Comparison of ENCODE assay signal across 9 cellular contexts in the genomic region with DNA sequence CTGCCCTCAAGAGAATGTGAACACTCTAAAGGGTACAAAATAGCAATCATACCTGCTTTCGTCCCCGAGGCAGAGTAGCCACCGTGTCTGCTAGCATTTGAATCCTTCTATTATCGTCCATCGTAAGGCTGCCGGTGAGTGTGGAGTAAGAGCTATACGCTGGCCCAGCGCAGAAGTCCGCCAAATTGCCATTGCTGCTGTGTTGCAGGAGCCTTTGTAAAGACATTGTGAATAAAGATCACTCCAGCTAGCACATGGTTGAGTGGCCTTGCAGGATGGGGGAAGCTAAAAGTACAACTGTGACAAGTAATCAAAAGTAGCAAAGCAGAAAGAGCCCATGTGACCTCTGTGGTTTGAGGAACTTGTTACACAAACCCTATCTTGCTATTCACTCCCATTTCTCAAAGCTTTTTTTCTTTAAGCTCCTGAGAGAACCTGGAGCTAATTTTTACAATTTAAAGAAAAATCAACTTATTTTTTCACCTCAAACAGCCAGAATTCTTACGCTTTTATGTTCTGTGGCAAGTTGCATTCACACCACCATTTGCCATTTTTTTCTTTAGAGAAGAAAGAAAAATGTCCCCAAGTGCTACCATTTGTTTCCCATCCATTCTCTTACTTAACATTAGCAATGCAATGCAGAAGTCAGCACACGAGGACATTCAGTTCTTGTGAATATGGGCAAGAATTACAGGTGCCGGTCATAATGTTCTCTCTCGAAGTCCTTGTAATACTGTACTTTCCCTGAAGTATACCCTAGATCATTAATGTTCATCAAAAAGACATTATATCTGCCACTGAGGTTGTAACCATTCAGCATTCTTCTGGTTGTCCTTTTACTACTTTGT. TPM values are rescaled to one million over a fixed set of nuclear protein-coding genes. Genes with fewer than 3 reads are reported as not detected.
DNase-seq lines count a peak whose midpoint lies in the region; ATAC-seq and TF ChIP-seq lines count a peak whose summit lies in the region.
"Had no signal": no experiment of that assay in that cellular context is flagged by ENCODE, and none has a peak within 500 bp of the region (broad histone marks: within the 10 kb centered on the region; RNA-seq: fewer than 3 reads in every experiment).

A gene (minus strand): TSS at position 295 of the 848 bp plus-strand sequence. CDS start 69 bp downstream, at position 226.

- CTCF ChIA-PET in T-cell (lab: Charles Lee): interaction anchor here (0.5 to 1.7 kb wide), 19 partner anchors 10 to 197 kb away, joined by 3 to 10 read pairs (median 4); no protein-coding TSS in a partner anchor

- peak within 1 kb of the TSS; percentile 17 for H3K4me3 ChIP-seq in psoas muscle

- WGBS in psoas muscle, 3 donors: 87 to 88% (median 88%) methylated on average over 13 of the region's 13 CpGs

- peak within 1 kb of the TSS; percentile 92 to 97 (median 96) for H3K4me3 Mint-ChIP-seq in T-cell
- peak within 1 kb of the TSS; percentile 84 for H3K4me3 Mint-ChIP-seq in dendritic cell treated with granulocyte-macrophage colony-stimulating factor and Interleukin-4, amounts not matched to agents 40 ng/mL and 50 ng/mL, for 4 days

- no peaks in the 10 kb centered on the region for H3K4me1 ChIP-seq in psoas muscle

- DNase-seq in T-cell: peak in 31 of 34 experiments; percentile 28 to 73 (median 53)
- no peak for DNase-seq in psoas muscle
- no peak for DNase-seq in dedifferentiated amniotic fluid mesenchymal stem cell (ENCODE audit: extremely low spot score)
- DNase-seq in NCI-H2081 (lab: John Stamatoyannopoulos, UW): no peak
- no peak for DNase-seq in GOT3 (lab: John Stamatoyannopoulos, UW)

- no peaks in the 10 kb centered on the region for H3K9me3 Mint-ChIP-seq in T-cell
- H3K9me3 Mint-ChIP-seq in dendritic cell treated with granulocyte-macrophage colony-stimulating factor and Interleukin-4, amounts not matched to agents 40 ng/mL and 50 ng/mL, for 4 days: no peaks in the 10 kb centered on the region

- TF ChIP-seq CTCF in psoas muscle (IDR thresholded peaks at IDR 0.05): no peak

- peak within 1 kb of the TSS; percentile 48 for H3K27ac ChIP-seq in psoas muscle
- H3K27ac ChIP-seq: VCaP had no signal

- peak; percentile 43 for ATAC-seq in GM19035 (IDR thresholded peaks at IDR 0.05; ENCODE audit: unreplicated experiment)
- peak; percentile 39 for ATAC-seq in HG03064 (IDR thresholded peaks at IDR 0.05; ENCODE audit: low read depth, unreplicated experiment)
- ATAC-seq in T-cell (replicated peaks in 1 of 4): peak; percentile 60 to 68 (median 64)
- peak in 1 of 4 donors; percentile 40 for ATAC-seq in psoas muscle

- H3K9me3 ChIP-seq in psoas muscle: no peaks in the 10 kb centered on the region

- peaks cover 41 to 68% (median 45%) of the 10 kb centered on the region in 3 donors for H3K4me1 Mint-ChIP-seq in T-cell
- H3K4me1 Mint-ChIP-seq in dendritic cell treated with granulocyte-macrophage colony-stimulating factor and Interleukin-4, amounts not matched to agents 40 ng/mL and 50 ng/mL, for 4 days (ENCODE audit: low read depth): peaks cover 44% of the 10 kb centered on the region

- no peaks in the 10 kb centered on the region for H3K27me3 ChIP-seq in psoas muscle (ENCODE audit: insufficient read depth in 3 of 3, low read length in 2 of 3)

- peaks cover 46% of the 10 kb centered on the region for H3K36me3 Mint-ChIP-seq in T-cell
- H3K36me3 Mint-ChIP-seq in dendritic cell treated with granulocyte-macrophage colony-stimulating factor and Interleukin-4, amounts not matched to agents 40 ng/mL and 50 ng/mL, for 4 days (ENCODE audit: low read depth): peaks cover 50% of the 10 kb centered on the region

- peak within 1 kb of the TSS; percentile 97 to 99 for H3K27ac Mint-ChIP-seq in T-cell
- peak within 1 kb of the TSS; percentile 91 for H3K27ac Mint-ChIP-seq in dendritic cell treated with granulocyte-macrophage colony-stimulating factor and Interleukin-4, amounts not matched to agents 40 ng/mL and 50 ng/mL, for 4 days

- no peaks in the 10 kb centered on the region for H3K27me3 Mint-ChIP-seq in T-cell
- H3K27me3 Mint-ChIP-seq in dendritic cell treated with granulocyte-macrophage colony-stimulating factor and Interleukin-4, amounts not matched to agents 40 ng/mL and 50 ng/mL, for 4 days: no peaks in the 10 kb centered on the region

- POLR2A ChIA-PET in T-cell (lab: Charles Lee): interaction anchor here (0.5 to 2.5 kb wide), 21 partner anchors 10 to 128 kb away, joined by 3 to 22 read pairs (median 5); no protein-coding TSS in a partner anchor

- intact Hi-C loops in dendritic cell treated with granulocyte-macrophage colony-stimulating factor and Interleukin-4, amounts not matched to agents 40 ng/mL and 50 ng/mL, for 4 days (cut with micrococcal nuclease): loop anchor here (1.0 to 2.0 kb wide), 2 partner anchors 9 to 23 kb away; no protein-coding TSS in a partner anchor
- intact Hi-C loops in psoas muscle (cut with DNase I): no loop called here

- no peaks in the 10 kb centered on the region for H3K36me3 ChIP-seq in psoas muscle (ENCODE audit: insufficient read depth in 1 of 2, low read depth in 1 of 2)

RNA-seq across cellular contexts. Expression of the gene that starts here (rescaled TPM):
- total RNA-seq in T-cell: 100 to 1,000 TPM; 264 to 465 (median 273) TPM
- total RNA-seq in psoas muscle: 1 to 10 TPM in 3 of 4 donors, under 1 TPM in 1; 0.48 to 2.3 (median 1.1) TPM
- polyA plus RNA-seq in psoas muscle: under 1 TPM; 0.21 to 0.43 (median 0.35) TPM

Comparison
In these comparisons a context has a peak if more than half of its experiments do, and no peak if none do; other contexts are left out.
1. RNA of the gene that starts here (total RNA-seq): 264 to 465 TPM in T-cell; 0.48 to 2.3 TPM in psoas muscle; every median in the first group is over 10 times any median in the second.
2. DNase-seq: peak in T-cell (31 of 34); none in psoas muscle (0 of 2), dedifferentiated amniotic fluid mesenchymal stem cell (single experiment), NCI-H2081 (0 of 2) and GOT3 (single experiment).